In genomic region chr15:48176957-48177356, GRCh38 we compare ENCODE assay signal across 8 cellular contexts. TPM values are rescaled to one million over a fixed set of nuclear protein-coding genes. Genes with fewer than 3 reads are reported as not detected.
DNase-seq lines count a peak whose midpoint lies in the region; FAIRE-seq and TF ChIP-seq lines count a peak whose summit lies in the region.
"Had no signal": no experiment of that assay in that cellular context is flagged by ENCODE, and none has a peak within 500 bp of the region (broad histone marks: within the 10 kb centered on the region; RNA-seq: fewer than 3 reads in every experiment).

No MANE protein-coding gene starts in this region.

- H3K9me3 ChIP-seq in esophagus muscularis mucosa = no peaks in the 10 kb centered on the region
- H3K9me3 ChIP-seq: mucosa of descending colon had no signal

- FAIRE-seq in GM19239 (lab: Jason Lieb, UNC) = peak; percentile 90

- H3K4me3 ChIP-seq in KMS-11 (IDR thresholded peaks at IDR 0.05; ENCODE audit: insufficient read depth, low read depth, low read length) = no peak overlapping the region
- peak overlapping the region; percentile 62 to 87 (median 76) for H3K4me3 ChIP-seq in esophagus muscularis mucosa
- peak overlapping the region; percentile 69 for H3K4me3 ChIP-seq in skeletal muscle cell (ENCODE audit: low read depth, low read length)

- H3K9ac ChIP-seq in KMS-11 = peak overlapping the region; percentile 98

- H3K27ac ChIP-seq in KMS-11 (no peak overlapping the region; the same call in 1 of the 2 replicates), esophagus muscularis mucosa (replicated peaks in 1 of 4) (peak overlapping the region; percentile 84 to 96 (median 90))

- H3K27me3 ChIP-seq in KMS-11 (ENCODE audit: insufficient read depth, low read depth) (no peaks in the 10 kb centered on the region), esophagus muscularis mucosa (peaks cover 0 to 4% (median 0%) of the 10 kb centered on the region in 4 donors)

- TF ChIP-seq EP300 in esophagus muscularis mucosa (IDR thresholded peaks at IDR 0.05) = no peak

- H3K79me2 ChIP-seq in KMS-11 (ENCODE audit: insufficient read depth, low read depth) = peaks cover 55% of the 10 kb centered on the region

- no peak overlapping the region for H2AFZ ChIP-seq in KMS-11 (ENCODE audit: low read depth)

- no peaks in the 10 kb centered on the region for H4K20me1 ChIP-seq in KMS-11 (ENCODE audit: insufficient read depth)

- 73% methylated on average over 2 of the region's 2 CpGs for WGBS in esophagus muscularis mucosa

- intact Hi-C loops in esophagus muscularis mucosa (cut with DNase I) = no loop called here

- no peak for TF ChIP-seq POLR2A in esophagus muscularis mucosa (IDR thresholded peaks at IDR 0.05; ENCODE audit: low read depth)

- peak overlapping the region; percentile 93 for H3K4me2 ChIP-seq in KMS-11

- H3K36me3 ChIP-seq in KMS-11 (ENCODE audit: insufficient read depth) (no peaks in the 10 kb centered on the region), esophagus muscularis mucosa (no peaks in the 10 kb centered on the region)

- H3K4me1 ChIP-seq in KMS-11 (ENCODE audit: low read depth, poor library complexity, severe bottlenecking) = peaks cover 31% of the 10 kb centered on the region
- H3K4me1 ChIP-seq in esophagus muscularis mucosa = peaks cover 0 to 25% (median 14%) of the 10 kb centered on the region in 4 donors

- no peak for DNase-seq in GM19239 (ENCODE audit: insufficient read length, low spot score)
- no peak for DNase-seq in esophagus muscularis mucosa (ENCODE audit: extremely low spot score)
- no peak for DNase-seq in skeletal muscle cell (ENCODE audit: low read depth)
- no peak for DNase-seq in AML-193 (lab: John Stamatoyannopoulos, UW)
- no peak for DNase-seq in mucosa of gallbladder (ENCODE audit: low spot score)
- DNase-seq in NK-92 (lab: John Stamatoyannopoulos, UW; ENCODE audit: unreplicated experiment) = no peak

- TF ChIP-seq CTCF in KMS-11 (conservative IDR thresholded peaks at IDR 0.05; ENCODE audit: low read depth, low read length) = no peak
- TF ChIP-seq CTCF in esophagus muscularis mucosa (IDR thresholded peaks at IDR 0.05) = no peak

RNA-seq across cellular contexts. Expression of gene MYEF2, which starts 1.1 kb away (rescaled TPM):
- total RNA-seq in esophagus muscularis mucosa (10 to 100 TPM; 20.0 to 41.1 (median 27.3) TPM), mucosa of gallbladder (41.1 TPM)

RNA-seq across cellular contexts. Expression of gene CTXN2, which starts 14.5 kb away (rescaled TPM):
- total RNA-seq in esophagus muscularis mucosa (under 1 TPM in 1 of 4 donors, not detected in 3; 0.11 TPM), mucosa of gallbladder (0.06 TPM)

RNA-seq across cellular contexts. Expression of gene SLC12A1, which starts 29.1 kb away (rescaled TPM):
- total RNA-seq in esophagus muscularis mucosa (not detected), mucosa of gallbladder (not detected)
- total RNA-seq: mucosa of descending colon had no signal

RNA-seq across cellular contexts. Expression of gene SLC24A5, which starts 56.2 kb away (rescaled TPM):
- total RNA-seq in esophagus muscularis mucosa (not detected), mucosa of gallbladder (not detected)
- total RNA-seq: mucosa of descending colon had no signal
